In genomic region chr11:120660024-120660565, GRCh38 we compare ENCODE assay signal across 9 cellular contexts.
DNase-seq lines count a peak whose midpoint lies in the region; ATAC-seq and TF ChIP-seq lines count a peak whose summit lies in the region.
"Had no signal": no experiment of that assay in that cellular context is flagged by ENCODE, and none has a peak within 500 bp of the region (broad histone marks: within the 10 kb centered on the region; RNA-seq: fewer than 3 reads in every experiment).

No MANE protein-coding gene starts in this region.

- H3K27me3 ChIP-seq in Karpas-422 (ENCODE audit: low read length) (no peaks in the 10 kb centered on the region), hepatocyte (peaks cover 15% of the 10 kb centered on the region), tibial nerve (peaks cover 0 to 4% of the 10 kb centered on the region in 2 donors)
- H3K27me3 ChIP-seq: thyroid gland had no signal

- peak; percentile 38 for TF ChIP-seq CTCF in activated CD8-positive, alpha-beta T cell treated with anti-CD3 and anti-CD28 coated beads for 36 hours (IDR thresholded peaks at IDR 0.05)
- TF ChIP-seq CTCF in hepatocyte (IDR thresholded peaks at IDR 0.05; ENCODE audit: poor library complexity) = peak; percentile 28
- TF ChIP-seq CTCF in tibial nerve (IDR thresholded peaks at IDR 0.05) = peak in 1 of 5 experiments; percentile 21

- H3K36me3 Mint-ChIP-seq in activated CD8-positive, alpha-beta T cell treated with anti-CD3 and anti-CD28 coated beads for 36 hours (ENCODE audit: low read depth) = no peaks in the 10 kb centered on the region

- H3K4me3 Mint-ChIP-seq in activated CD8-positive, alpha-beta T cell treated with anti-CD3 and anti-CD28 coated beads for 36 hours = no peak overlapping the region

- H3K4me3 ChIP-seq in Karpas-422 (ENCODE audit: low read length) (no peak overlapping the region), hepatocyte (no peak overlapping the region), tibial nerve (no peak overlapping the region)
- H3K4me3 ChIP-seq: thyroid gland had no signal

- H3K9me3 Mint-ChIP-seq in activated CD8-positive, alpha-beta T cell treated with anti-CD3 and anti-CD28 coated beads for 36 hours = no peaks in the 10 kb centered on the region

- WGBS in hepatocyte (ENCODE audit: low lambda C conversion rate, missing lambda C conversion rate) = 74% methylated on average over 17 of the region's 17 CpGs
- WGBS in tibial nerve, 2 donors = 60 to 70% methylated on average over 4 to 16 of the region's 17 CpGs

- H3K79me2 ChIP-seq in Karpas-422 (ENCODE audit: low read length) (no peaks in the 10 kb centered on the region), hepatocyte (no peaks in the 10 kb centered on the region)

- no peak for TF ChIP-seq POLR2A in tibial nerve (IDR thresholded peaks at IDR 0.05)

- H3K36me3 ChIP-seq in Karpas-422 (ENCODE audit: insufficient read depth, low read length) (no peaks in the 10 kb centered on the region), hepatocyte (replicated peaks; ENCODE audit: insufficient read depth, low read depth) (no peaks in the 10 kb centered on the region), tibial nerve (no peaks in the 10 kb centered on the region)
- H3K36me3 ChIP-seq: thyroid gland had no signal

- H3K9me3 ChIP-seq in Karpas-422 (ENCODE audit: low read length) (no peaks in the 10 kb centered on the region), hepatocyte (ENCODE audit: low read depth) (no peaks in the 10 kb centered on the region), tibial nerve (no peaks in the 10 kb centered on the region)
- H3K9me3 ChIP-seq: thyroid gland had no signal

- DNase-seq in ELR (ENCODE audit: low read depth) (peak; percentile 61), Karpas-422 (peak; percentile 73), hepatocyte (ENCODE audit: low spot score) (peak; percentile 47), cortex of kidney (lab: John Stamatoyannopoulos, UW) (no peak), tibial nerve (ENCODE audit: low spot score in 2 of 2) (no peak)
- DNase-seq in activated CD8-positive, alpha-beta T cell treated with anti-CD3 and anti-CD28 coated beads for 36 hours = peak; percentile 34

- H3K4me1 ChIP-seq in Karpas-422 (ENCODE audit: low read length) = no peaks in the 10 kb centered on the region
- H3K4me1 ChIP-seq in hepatocyte (ENCODE audit: insufficient read depth) = no peaks in the 10 kb centered on the region
- no peaks in the 10 kb centered on the region for H3K4me1 ChIP-seq in tibial nerve
- H3K4me1 ChIP-seq: thyroid gland had no signal

- H4K20me1 ChIP-seq in Karpas-422 (ENCODE audit: insufficient read depth, low read depth, low read length) (no peaks in the 10 kb centered on the region), hepatocyte (ENCODE audit: insufficient read depth, poor library complexity, severe bottlenecking) (no peaks in the 10 kb centered on the region)

- intact Hi-C loops in activated CD8-positive, alpha-beta T cell treated with anti-CD3 and anti-CD28 coated beads for 36 hours (cut with micrococcal nuclease) = no loop called here

- peak; percentile 53 for ATAC-seq in activated CD8-positive, alpha-beta T cell treated with anti-CD3 and anti-CD28 coated beads for 36 hours
- ATAC-seq in GM19324 (IDR thresholded peaks at IDR 0.05; ENCODE audit: low FRiP score, unreplicated experiment) (no peak), HG03442 (IDR thresholded peaks at IDR 0.05; ENCODE audit: unreplicated experiment) (no peak)

- POLR2A ChIA-PET in activated CD8-positive, alpha-beta T cell treated with anti-CD3 and anti-CD28 coated beads for 36 hours (lab: Charles Lee) = no interaction called here

- CTCF ChIA-PET in activated CD8-positive, alpha-beta T cell treated with anti-CD3 and anti-CD28 coated beads for 36 hours (lab: Charles Lee) = interaction anchor here (1.1 to 2.3 kb wide), 2 partner anchors 11 to 22 kb away, joined by 3 to 6 read pairs; no protein-coding TSS in a partner anchor

- H2AFZ ChIP-seq in Karpas-422 (ENCODE audit: low read length) = no peak overlapping the region
- H2AFZ ChIP-seq in hepatocyte = no peak overlapping the region

- no peaks in the 10 kb centered on the region for H3K4me1 Mint-ChIP-seq in activated CD8-positive, alpha-beta T cell treated with anti-CD3 and anti-CD28 coated beads for 36 hours (ENCODE audit: low read depth)

- no peak overlapping the region for H3K9ac ChIP-seq in Karpas-422 (ENCODE audit: low read length)

- no peak for TF ChIP-seq EP300 in tibial nerve (IDR thresholded peaks at IDR 0.05)

- H3K9me2 ChIP-seq in Karpas-422 (replicated peaks; ENCODE audit: insufficient read depth, low read length) (no peaks in the 10 kb centered on the region), hepatocyte (replicated peaks; ENCODE audit: insufficient read depth) (no peaks in the 10 kb centered on the region)

- H3K27ac ChIP-seq in Karpas-422 (ENCODE audit: low read length) = no peak overlapping the region
- no peak overlapping the region for H3K27ac ChIP-seq in hepatocyte
- no peak overlapping the region for H3K27ac ChIP-seq in tibial nerve
- H3K27ac ChIP-seq: thyroid gland had no signal

- H3K27me3 Mint-ChIP-seq in activated CD8-positive, alpha-beta T cell treated with anti-CD3 and anti-CD28 coated beads for 36 hours = peaks cover 11% of the 10 kb centered on the region

- H3K4me2 ChIP-seq in Karpas-422 (ENCODE audit: low read depth, low read length, poor library complexity, severe bottlenecking) (no peak overlapping the region), hepatocyte (no peak overlapping the region)

- no peak overlapping the region for H3K27ac Mint-ChIP-seq in activated CD8-positive, alpha-beta T cell treated with anti-CD3 and anti-CD28 coated beads for 36 hours

Comparison
In these comparisons a context has a peak if more than half of its experiments do, and no peak if none do; other contexts are left out.
1. DNase-seq: peak in ELR (single experiment), Karpas-422 (single experiment), activated CD8-positive, alpha-beta T cell treated with anti-CD3 and anti-CD28 coated beads for 36 hours (single experiment) and hepatocyte (single experiment); none in cortex of kidney (single experiment) and tibial nerve (0 of 2).